1 cellular context compared by ENCODE assay signal in the genomic region with DNA sequence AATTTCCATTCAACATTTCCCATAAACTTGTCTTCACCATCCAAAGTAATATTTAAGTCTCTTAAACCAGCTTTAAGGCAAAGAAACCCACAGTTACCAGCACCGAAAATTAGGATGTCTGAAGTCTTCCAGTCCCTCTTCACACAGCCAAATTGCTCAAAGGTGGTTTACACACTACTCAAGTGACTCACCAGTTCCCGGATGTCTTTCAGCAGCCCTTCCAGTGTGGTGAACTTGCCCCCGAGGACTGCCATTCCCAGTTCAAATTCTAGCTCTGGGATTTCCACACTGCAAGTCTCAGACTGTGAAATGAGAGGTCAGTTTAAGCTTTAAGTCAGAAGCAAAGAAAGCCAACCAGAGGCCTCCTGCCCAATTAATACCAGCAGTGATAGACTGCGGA.
TF ChIP-seq lines count a peak whose summit lies in the region.

No MANE protein-coding gene starts in this region.

TF ChIP-seq in IMR-90, 13 proteins besides CTCF, POLR2A, EP300 and RAD21:
- TF ChIP-seq, protein P1, sequence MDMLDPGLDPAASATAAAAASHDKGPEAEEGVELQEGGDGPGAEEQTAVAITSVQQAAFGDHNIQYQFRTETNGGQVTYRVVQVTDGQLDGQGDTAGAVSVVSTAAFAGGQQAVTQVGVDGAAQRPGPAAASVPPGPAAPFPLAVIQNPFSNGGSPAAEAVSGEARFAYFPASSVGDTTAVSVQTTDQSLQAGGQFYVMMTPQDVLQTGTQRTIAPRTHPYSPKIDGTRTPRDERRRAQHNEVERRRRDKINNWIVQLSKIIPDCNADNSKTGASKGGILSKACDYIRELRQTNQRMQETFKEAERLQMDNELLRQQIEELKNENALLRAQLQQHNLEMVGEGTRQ (IDR thresholded peaks at IDR 0.05; ENCODE audit: low read depth, low read length), result no peak
- no peak for TF ChIP-seq SMC3 (IDR thresholded peaks at IDR 0.05; ENCODE audit: low read depth, low read length)
- no peak for TF ChIP-seq MAZ (IDR thresholded peaks at IDR 0.05; ENCODE audit: borderline replicate concordance, low read depth, low read length)
- TF ChIP-seq BHLHE40 (IDR thresholded peaks at IDR 0.05; ENCODE audit: low read depth, low read length), result no peak
- no peak for TF ChIP-seq RFX5 (IDR thresholded peaks at IDR 0.05; ENCODE audit: low read depth, low read length)
- no peak for TF ChIP-seq RCOR1 (IDR thresholded peaks at IDR 0.05; ENCODE audit: insufficient replicate concordance, low read length)
- TF ChIP-seq CHD1 (IDR thresholded peaks at IDR 0.05; ENCODE audit: low read depth, low read length), result no peak
- TF ChIP-seq NFE2L2 (IDR thresholded peaks at IDR 0.05; ENCODE audit: low read depth, low read length), result no peak
- no peak for TF ChIP-seq ELK1 (IDR thresholded peaks at IDR 0.05; ENCODE audit: borderline replicate concordance, low read depth, low read length)
